8 cellular contexts compared by ENCODE assay signal in the genomic region with DNA sequence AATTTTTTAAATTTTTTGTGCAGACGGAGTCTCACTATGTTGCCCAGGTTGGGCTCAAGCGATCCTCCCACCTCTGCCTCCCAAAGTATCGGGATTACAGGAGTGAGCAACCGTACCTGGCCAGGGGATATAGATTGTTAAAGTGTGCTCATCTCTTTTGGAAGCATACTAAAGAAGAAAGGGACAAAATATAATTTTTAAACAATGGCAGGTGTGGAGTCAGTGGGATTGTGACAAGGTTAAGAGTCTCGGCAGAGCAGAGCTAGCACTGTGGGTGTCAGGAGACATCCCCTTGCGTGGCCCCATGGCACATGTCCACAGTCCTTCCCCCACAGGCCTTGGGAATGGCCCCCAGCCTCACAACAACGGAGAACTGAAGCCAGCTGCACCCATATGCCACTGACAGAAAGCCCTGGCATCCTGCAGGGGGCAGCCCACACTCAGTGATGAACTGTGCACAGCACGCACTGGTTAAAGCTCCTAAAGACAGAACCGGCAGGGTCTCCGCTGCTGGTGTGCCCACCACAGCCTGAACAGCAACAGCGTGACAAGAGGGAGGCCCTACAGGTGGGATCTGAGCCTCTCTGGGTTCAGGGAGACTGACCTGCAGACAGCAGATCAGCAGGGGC. TPM values are rescaled to one million over a fixed set of nuclear protein-coding genes. Genes with fewer than 3 reads are reported as not detected.
DNase-seq lines count a peak whose midpoint lies in the region; ATAC-seq lines count a peak whose summit lies in the region.

No MANE protein-coding gene starts in this region.

- H3K36me3 Mint-ChIP-seq in activated CD8-positive, alpha-beta memory T cell treated with anti-CD3 and anti-CD28 coated beads, Interleukin-2, amount 10 ng/mL, durations not matched to agents 7 days and 5 days, result peaks cover 27% of the 10 kb centered on the region

- no peaks in the 10 kb centered on the region for H3K4me1 Mint-ChIP-seq in activated CD8-positive, alpha-beta memory T cell treated with anti-CD3 and anti-CD28 coated beads, Interleukin-2, amount 10 ng/mL, durations not matched to agents 7 days and 5 days

- H3K27ac Mint-ChIP-seq in activated CD8-positive, alpha-beta memory T cell treated with anti-CD3 and anti-CD28 coated beads, Interleukin-2, amount 10 ng/mL, durations not matched to agents 7 days and 5 days, result no peak overlapping the region

- DNase-seq in COLO668 (lab: John Stamatoyannopoulos, UW; ENCODE audit: unreplicated experiment), result peak; percentile 24
- peak; percentile 18 for DNase-seq in Jurkat, Clone E6-1 (ENCODE audit: low read depth, low spot score)
- DNase-seq in activated CD8-positive, alpha-beta memory T cell treated with anti-CD3 and anti-CD28 coated beads, Interleukin-2, amount 10 ng/mL, durations not matched to agents 7 days and 5 days, result peak; percentile 54
- peak; percentile 6 for DNase-seq in foreskin melanocyte
- peak; percentile 12 to 21 for DNase-seq in stimulated activated CD4-positive, alpha-beta T cell treated with anti-CD3 and anti-CD28 coated beads, Interleukin-1b, Interleukin-23, amount 100 ng/mL, for 4 hours (ENCODE audit: low read depth in 2 of 2)
- no peak for DNase-seq in T-helper 9 cell

- no peaks in the 10 kb centered on the region for H3K9me3 Mint-ChIP-seq in activated CD8-positive, alpha-beta memory T cell treated with anti-CD3 and anti-CD28 coated beads, Interleukin-2, amount 10 ng/mL, durations not matched to agents 7 days and 5 days (ENCODE audit: low read depth)

- no peak overlapping the region for H3K4me3 Mint-ChIP-seq in activated CD8-positive, alpha-beta memory T cell treated with anti-CD3 and anti-CD28 coated beads, Interleukin-2, amount 10 ng/mL, durations not matched to agents 7 days and 5 days

- ATAC-seq in activated CD8-positive, alpha-beta memory T cell treated with anti-CD3 and anti-CD28 coated beads, Interleukin-2, amount 10 ng/mL, durations not matched to agents 7 days and 5 days, result peak; percentile 30
- ATAC-seq in GM18519 (IDR thresholded peaks at IDR 0.05; ENCODE audit: low FRiP score, unreplicated experiment), result no peak
- ATAC-seq in HG02884 (IDR thresholded peaks at IDR 0.05; ENCODE audit: unreplicated experiment), result no peak

- no peaks in the 10 kb centered on the region for H3K27me3 Mint-ChIP-seq in activated CD8-positive, alpha-beta memory T cell treated with anti-CD3 and anti-CD28 coated beads, Interleukin-2, amount 10 ng/mL, durations not matched to agents 7 days and 5 days

- no peak overlapping the region for H3K4me3 ChIP-seq in Jurkat, Clone E6-1 (ENCODE audit: low read length)

- CTCF ChIA-PET in activated CD8-positive, alpha-beta memory T cell treated with anti-CD3 and anti-CD28 coated beads, Interleukin-2, amount 10 ng/mL, durations not matched to agents 7 days and 5 days (lab: Charles Lee), result interaction anchor here (1.0 to 4.7 kb wide), 5 partner anchors 10 to 197 kb away, joined by 3 to 26 read pairs (median 3); no protein-coding TSS in a partner anchor

RNA-seq across cellular contexts. Expression of a gene that starts 29.9 kb away (rescaled TPM):
- polyA plus RNA-seq in Jurkat, Clone E6-1 (2012; ENCODE audit: insufficient read depth, insufficient read length), result not detected
- total RNA-seq in activated CD8-positive, alpha-beta memory T cell treated with anti-CD3 and anti-CD28 coated beads, Interleukin-2, amount 10 ng/mL, durations not matched to agents 7 days and 5 days, result not detected

RNA-seq across cellular contexts. Expression of a gene that starts 54.8 kb away (rescaled TPM):
- polyA plus RNA-seq in Jurkat, Clone E6-1 (2012; ENCODE audit: insufficient read depth, insufficient read length), result 39.6 TPM
- 10 to 100 TPM; 84.5 to 99.6 TPM for total RNA-seq in activated CD8-positive, alpha-beta memory T cell treated with anti-CD3 and anti-CD28 coated beads, Interleukin-2, amount 10 ng/mL, durations not matched to agents 7 days and 5 days

RNA-seq across cellular contexts. Expression of a gene that starts 55.0 kb away (rescaled TPM):
- polyA plus RNA-seq in Jurkat, Clone E6-1 (2012; ENCODE audit: insufficient read depth, insufficient read length), result 57.3 TPM
- 10 to 100 TPM; 32.3 to 38.5 TPM for total RNA-seq in activated CD8-positive, alpha-beta memory T cell treated with anti-CD3 and anti-CD28 coated beads, Interleukin-2, amount 10 ng/mL, durations not matched to agents 7 days and 5 days
